Comparison of ENCODE assay signal across 22 cellular contexts in the genomic region with DNA sequence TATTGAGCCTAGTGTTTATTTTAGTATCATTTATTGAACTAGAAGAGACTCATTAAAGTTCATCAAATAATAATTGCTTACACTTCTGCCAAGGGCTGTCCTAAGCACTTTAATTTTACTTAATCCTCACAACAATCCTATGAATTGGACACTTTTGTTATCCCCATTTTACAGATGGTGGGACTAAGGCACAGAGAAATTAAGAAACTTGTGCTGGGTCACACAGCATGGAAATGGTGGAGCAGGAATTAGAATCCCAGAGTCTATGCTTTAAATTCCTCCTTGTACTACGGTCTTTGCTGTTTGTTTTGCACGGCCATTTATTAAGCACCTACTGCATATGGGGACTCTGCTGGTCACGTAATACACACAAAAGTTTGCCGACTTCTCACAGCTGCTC. TPM values are rescaled to one million over a fixed set of nuclear protein-coding genes. Genes with fewer than 3 reads are reported as not detected.
DNase-seq lines count a peak whose midpoint lies in the region; ATAC-seq and TF ChIP-seq lines count a peak whose summit lies in the region.
"Had no signal": no experiment of that assay in that cellular context is flagged by ENCODE, and none has a peak within 500 bp of the region (broad histone marks: within the 10 kb centered on the region; RNA-seq: fewer than 3 reads in every experiment).

No MANE protein-coding gene starts in this region.

- TF ChIP-seq CTCF in VCaP (conservative IDR thresholded peaks at IDR 0.05) (no peak), osteoblast (IDR thresholded peaks at IDR 0.05; ENCODE audit: extremely low read depth, low read depth, low read length) (no peak), heart left ventricle (IDR thresholded peaks at IDR 0.05) (no peak), OCI-LY7 (conservative IDR thresholded peaks at IDR 0.05; ENCODE audit: low read length) (no peak)

- POLR2A ChIA-PET in OCI-LY7 (lab: Charles Lee) = no interaction called here

- H3K36me3 ChIP-seq in BLaER1 = peaks cover 6% of the 10 kb centered on the region; the same call in 1 of the 2 replicates
- H3K36me3 ChIP-seq in osteoblast (ENCODE audit: insufficient read depth, low read length) = no peaks in the 10 kb centered on the region
- H3K36me3 ChIP-seq in heart left ventricle = no peaks in the 10 kb centered on the region
- no peaks in the 10 kb centered on the region for H3K36me3 ChIP-seq in OCI-LY7 (ENCODE audit: insufficient read depth, low read length)
- H3K36me3 ChIP-seq: BE2C; BLaER1 treated with 17β-estradiol and CSF1 and Interleukin-3, amounts not matched to agents 10 nM and 100 nM had no signal

- peaks cover 70% of the 10 kb centered on the region for H3K4me1 ChIP-seq in BLaER1
- H3K4me1 ChIP-seq in osteoblast (ENCODE audit: insufficient read depth, low read length) = no peaks in the 10 kb centered on the region
- H3K4me1 ChIP-seq in heart left ventricle = peaks cover 0 to 12% (median 0%) of the 10 kb centered on the region in 12 donors
- H3K4me1 ChIP-seq in OCI-LY7 (ENCODE audit: insufficient read depth, low read length, poor library complexity, severe bottlenecking) = no peaks in the 10 kb centered on the region
- H3K4me1 ChIP-seq: BE2C, Caco-2 had no signal

- peak; percentile 55 for DNase-seq in osteoblast (ENCODE audit: insufficient read length, low spot score, missing footprints)
- no peak for DNase-seq in heart left ventricle
- DNase-seq in OCI-LY7 (ENCODE audit: low spot score) = no peak
- DNase-seq: 8988T; ACHN; BE2C; Caco-2; Calu3; CD4-positive, alpha-beta T cell; CD8-positive, alpha-beta T cell; DMS53; DMS79; DND-41; EL; GDM1 had no signal

- CTCF ChIA-PET in OCI-LY7 (lab: Charles Lee; ENCODE audit: unreplicated experiment) = no interaction called here

- H3K4me2 ChIP-seq in BLaER1 (no peak overlapping the region), osteoblast (ENCODE audit: insufficient read depth, low read length) (no peak overlapping the region), OCI-LY7 (ENCODE audit: low read length) (no peak overlapping the region)

- TF ChIP-seq POLR2A in heart left ventricle (IDR thresholded peaks at IDR 0.05) = no peak

- H3K9me3 ChIP-seq in BLaER1 (no peaks in the 10 kb centered on the region), osteoblast (ENCODE audit: low read depth, low read length) (no peaks in the 10 kb centered on the region), heart left ventricle (no peaks in the 10 kb centered on the region), OCI-LY7 (ENCODE audit: low read length) (no peaks in the 10 kb centered on the region)
- H3K9me3 ChIP-seq: BE2C; BLaER1 treated with 17β-estradiol and CSF1 and Interleukin-3, amounts not matched to agents 10 nM and 100 nM; Caco-2 had no signal

- H2AFZ ChIP-seq in osteoblast (ENCODE audit: low read length) = no peak overlapping the region
- H2AFZ ChIP-seq in OCI-LY7 (ENCODE audit: low read length) = no peak overlapping the region

- no peaks in the 10 kb centered on the region for H3K79me2 ChIP-seq in osteoblast (ENCODE audit: insufficient read depth, low read length)
- no peaks in the 10 kb centered on the region for H3K79me2 ChIP-seq in OCI-LY7 (ENCODE audit: insufficient read depth, low read depth, low read length)

- H3K4me3 ChIP-seq in BLaER1 (no peak overlapping the region), osteoblast (ENCODE audit: insufficient read depth, low read length) (no peak overlapping the region), heart left ventricle (no peak overlapping the region), OCI-LY7 (ENCODE audit: low read depth, low read length, poor library complexity, severe bottlenecking) (no peak overlapping the region)
- H3K4me3 ChIP-seq: BLaER1 treated with 17β-estradiol and CSF1 and Interleukin-3, amounts not matched to agents 10 nM and 100 nM; GM12878 had no signal

- H3K27ac ChIP-seq in BLaER1 = peak overlapping the region; percentile 35; the same call in 1 of the 2 replicates
- H3K27ac ChIP-seq in VCaP = peak overlapping the region; percentile 57
- H3K27ac ChIP-seq in osteoblast (ENCODE audit: low read depth, low read length) = no peak overlapping the region
- H3K27ac ChIP-seq in heart left ventricle = no peak overlapping the region
- H3K27ac ChIP-seq in OCI-LY7 (ENCODE audit: low read depth, low read length, poor library complexity, severe bottlenecking) = no peak overlapping the region
- H3K27ac ChIP-seq: BLaER1 treated with 17β-estradiol and CSF1 and Interleukin-3, amounts not matched to agents 10 nM and 100 nM; C4-2B had no signal

- peaks cover 10% of the 10 kb centered on the region; the same call in 1 of the 2 replicates for H4K20me1 ChIP-seq in BLaER1
- H4K20me1 ChIP-seq in osteoblast (ENCODE audit: insufficient read depth, low read length) = no peaks in the 10 kb centered on the region
- no peaks in the 10 kb centered on the region for H4K20me1 ChIP-seq in OCI-LY7 (ENCODE audit: insufficient read depth, low read length)

- H3K27me3 ChIP-seq in BLaER1 (no peaks in the 10 kb centered on the region), osteoblast (ENCODE audit: insufficient read depth, low read length) (peaks cover 27% of the 10 kb centered on the region), heart left ventricle (peaks cover 0 to 26% (median 5%) of the 10 kb centered on the region in 9 donors)
- H3K27me3 ChIP-seq: BE2C; BLaER1 treated with 17β-estradiol and CSF1 and Interleukin-3, amounts not matched to agents 10 nM and 100 nM had no signal

- no peak for ATAC-seq in heart left ventricle
- ATAC-seq: CD8-positive, alpha-beta T cell; GM12878 had no signal

- intact Hi-C loops in heart left ventricle (cut with DNase I) (no loop called here), OCI-LY7 (cut with micrococcal nuclease; ENCODE audit: unreplicated experiment) (no loop called here)

- H3K9me2 ChIP-seq in OCI-LY7 (ENCODE audit: insufficient read depth, low read length) = no peaks in the 10 kb centered on the region

- H3K9ac ChIP-seq in BLaER1 = no peak overlapping the region
- H3K9ac ChIP-seq: BLaER1 treated with 17β-estradiol and CSF1 and Interleukin-3, amounts not matched to agents 10 nM and 100 nM had no signal

- 72 to 94% (median 87%) methylated on average over 4 of the region's 4 CpGs for whole genome bisulfite sequencing in heart left ventricle, 4 donors

- BruUV-seq in OCI-LY7 (replicated peaks; lab: Mats Ljungman, UMichigan) = no TSS peak

RNA-seq across cellular contexts. Expression of a gene that starts 7.9 kb away (rescaled TPM):
- total RNA-seq in osteoblast (not detected in 2 replicates), heart left ventricle (under 1 TPM in 6 of 9 donors, not detected in 3; 0.07 to 0.35 (median 0.16) TPM), OCI-LY7 (2022) (0.06 TPM in 1 of 2 replicates, not detected in the other)
- polyA plus RNA-seq in heart left ventricle = under 1 TPM; 0.01 to 0.08 TPM
- total RNA-seq in OCI-LY7 (2014; rRNA removed; shearing (Covaris generic)) = not detected in 2 replicates
- total RNA-seq: Caco-2; Calu3; CD4-positive, alpha-beta T cell; CD8-positive, alpha-beta T cell; Daoy; G401; GM12878 had no signal

Comparison
In these comparisons a context has a peak if more than half of its experiments do, and no peak if none do; other contexts are left out.
1. H3K27ac ChIP-seq: peak in BLaER1 (single experiment) and VCaP (single experiment); none in osteoblast (single experiment), heart left ventricle (0 of 12) and OCI-LY7 (single experiment).